In genomic region chr17:57342141-57342540, GRCh38 we compare ENCODE assay signal across 1 cellular context.
TF ChIP-seq lines count a peak whose summit lies in the region.

No MANE protein-coding gene starts in this region.

TF ChIP-seq in HepG2, 621 proteins besides CTCF, POLR2A, EP300 and RAD21 (continued from another document):
- no peak for TF ChIP-seq PBX2 (CRISPR knock-in tag; IDR thresholded peaks at IDR 0.05)
- 0 out of 2 replicates have a peak, but pooled peaks have one; percentile 9 for TF ChIP-seq PRDM15 (CRISPR knock-in tag; IDR thresholded peaks at IDR 0.05)
- TF ChIP-seq HNF4A (CRISPR knock-in tag; IDR thresholded peaks at IDR 0.05), result peak; percentile 20; the same call in 1 of the 2 replicates
- TF ChIP-seq FOXA1 (IDR thresholded peaks at IDR 0.05), result no peak
- 0 out of 2 replicates have a peak, but pooled peaks have one; percentile 28 for TF ChIP-seq FOXA1 (CRISPR knock-in tag; IDR thresholded peaks at IDR 0.05)
- TF ChIP-seq KAT8 (CRISPR knock-in tag; IDR thresholded peaks at IDR 0.05), result no peak
- no peak for TF ChIP-seq ZFAT (CRISPR knock-in tag; conservative IDR thresholded peaks at IDR 0.05)
- TF ChIP-seq ZNF234 (CRISPR knock-in tag; conservative IDR thresholded peaks at IDR 0.05), result no peak
- no peak for TF ChIP-seq ZKSCAN5 (CRISPR knock-in tag; IDR thresholded peaks at IDR 0.05)
- TF ChIP-seq FOXM1 (CRISPR knock-in tag; IDR thresholded peaks at IDR 0.05), result no peak
- TF ChIP-seq AHR (CRISPR knock-in tag; IDR thresholded peaks at IDR 0.05), result no peak
- TF ChIP-seq ZNF124 (CRISPR knock-in tag; IDR thresholded peaks at IDR 0.05), result no peak
